8 cellular contexts compared by ENCODE assay signal in the genomic region with DNA sequence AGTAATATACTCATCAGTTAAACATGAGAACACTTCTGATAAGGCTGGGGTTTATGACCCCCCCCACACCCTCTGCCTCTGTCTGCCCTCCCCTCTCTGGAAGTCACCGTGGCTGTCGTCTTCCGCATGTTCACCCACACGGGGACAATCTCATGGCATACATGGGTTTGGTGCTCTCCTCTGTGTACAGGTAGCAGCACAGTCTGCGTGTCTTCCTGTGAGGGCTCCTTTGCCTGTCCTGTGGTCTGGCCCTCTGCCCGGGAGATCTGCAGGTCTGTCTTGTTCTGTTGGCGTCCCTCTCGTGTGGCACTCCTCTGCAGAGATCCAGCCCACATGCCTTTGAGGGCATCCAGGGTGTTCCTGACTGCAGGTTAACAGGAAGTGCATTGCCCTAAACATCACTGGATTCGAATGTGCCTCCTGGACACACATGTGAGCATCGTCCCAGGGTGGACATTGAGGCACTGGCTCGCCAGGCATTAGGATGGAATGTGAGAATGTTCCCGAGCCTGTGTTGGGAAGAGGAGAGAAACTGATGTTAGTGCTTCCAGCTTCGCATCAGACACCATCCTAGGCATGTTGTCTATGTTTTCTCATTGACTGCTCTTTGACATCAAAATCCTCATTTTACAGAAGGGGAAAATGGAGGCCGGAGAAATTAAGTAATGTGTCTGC. TPM values are rescaled to one million over a fixed set of nuclear protein-coding genes. Genes with fewer than 3 reads are reported as not detected.
DNase-seq lines count a peak whose midpoint lies in the region; ATAC-seq and TF ChIP-seq lines count a peak whose summit lies in the region.

No MANE protein-coding gene starts in this region.

- H3K4me3 Mint-ChIP-seq in Caco-2 (ENCODE audit: unreplicated experiment) (no peak overlapping the region), T-cell (peak overlapping the region; percentile 14 to 64 (median 35))
- no peak overlapping the region for H3K4me3 Mint-ChIP-seq in activated T-helper 2 cell treated with anti-CD3 and anti-CD28 coated beads, Interferon-gamma antibody, Interleukin-2, Interleukin-4, amounts not matched to agents 10 μg/mL and 5 μg/mL and 100 μg/mL, durations not matched to agents 14 hours and 24 hours and 36 hours (ENCODE audit: low read depth)

- ATAC-seq in T-cell (replicated peaks in 1 of 4) = peak; percentile 92 to 98 (median 92)

- H3K36me3 ChIP-seq in Caco-2 (ENCODE audit: control insufficient read depth, insufficient read depth, low read length) (no peaks in the 10 kb centered on the region), colonic mucosa (no peaks in the 10 kb centered on the region)

- H3K27me3 Mint-ChIP-seq in Caco-2 (ENCODE audit: insufficient read depth, unreplicated experiment) (no peaks in the 10 kb centered on the region), T-cell (no peaks in the 10 kb centered on the region)
- no peaks in the 10 kb centered on the region for H3K27me3 Mint-ChIP-seq in activated T-helper 2 cell treated with anti-CD3 and anti-CD28 coated beads, Interferon-gamma antibody, Interleukin-2, Interleukin-4, amounts not matched to agents 10 μg/mL and 5 μg/mL and 100 μg/mL, durations not matched to agents 14 hours and 24 hours and 36 hours (ENCODE audit: low read depth)

- no peak overlapping the region for H3K9ac ChIP-seq in colonic mucosa (ENCODE audit: low read depth in 2 of 2, low read length in 2 of 2)

- peak overlapping the region; percentile 18 for H3K27ac Mint-ChIP-seq in Caco-2 (ENCODE audit: unreplicated experiment)
- peak overlapping the region; percentile 76 to 82 for H3K27ac Mint-ChIP-seq in T-cell
- no peak overlapping the region for H3K27ac Mint-ChIP-seq in activated T-helper 2 cell treated with anti-CD3 and anti-CD28 coated beads, Interferon-gamma antibody, Interleukin-2, Interleukin-4, amounts not matched to agents 10 μg/mL and 5 μg/mL and 100 μg/mL, durations not matched to agents 14 hours and 24 hours and 36 hours

- peak overlapping the region; percentile 30 for H3K27ac ChIP-seq in colonic mucosa
- H3K27ac ChIP-seq in skin epidermis = peak overlapping the region in 14 of 21 experiments; percentile 2 to 71 (median 37)

- BruUV-seq in Caco-2 (replicated peaks; lab: Mats Ljungman, UMichigan) = no TSS peak

- TF ChIP-seq CTCF in Caco-2 (IDR thresholded peaks at IDR 0.05; ENCODE audit: insufficient read depth in 1 of 2, low read depth in 1 of 2, low read length in 1 of 2, severe bottlenecking in 1 of 2, unreplicated experiment in 1 of 2) (no peak), colonic mucosa (IDR thresholded peaks at IDR 0.05) (no peak)

- intact Hi-C loops in Caco-2 (cut with micrococcal nuclease; ENCODE audit: unreplicated experiment) = no loop called here
- intact Hi-C loops in colonic mucosa (cut with DNase I) = no loop called here
- intact Hi-C loops in activated T-helper 2 cell treated with anti-CD3 and anti-CD28 coated beads, Interferon-gamma antibody, Interleukin-2, Interleukin-4, amounts not matched to agents 10 μg/mL and 5 μg/mL and 100 μg/mL, durations not matched to agents 14 hours and 24 hours and 36 hours (cut with micrococcal nuclease) = no loop called here

- H3K9me3 ChIP-seq in Caco-2 (no peaks in the 10 kb centered on the region), colonic mucosa (no peaks in the 10 kb centered on the region)

- H3K4me1 Mint-ChIP-seq in Caco-2 (ENCODE audit: low read depth, unreplicated experiment) = peaks cover 6% of the 10 kb centered on the region
- peaks cover 43 to 46% (median 45%) of the 10 kb centered on the region in 3 donors for H3K4me1 Mint-ChIP-seq in T-cell
- H3K4me1 Mint-ChIP-seq in activated T-helper 2 cell treated with anti-CD3 and anti-CD28 coated beads, Interferon-gamma antibody, Interleukin-2, Interleukin-4, amounts not matched to agents 10 μg/mL and 5 μg/mL and 100 μg/mL, durations not matched to agents 14 hours and 24 hours and 36 hours (ENCODE audit: low read depth) = peaks cover 14% of the 10 kb centered on the region

- CTCF ChIA-PET in Caco-2 (lab: Charles Lee) (no interaction called here), T-cell (lab: Charles Lee) (no interaction called here)

- no peak for DNase-seq in Caco-2
- peak; percentile 22 to 76 (median 55) for DNase-seq in T-cell
- no peak for DNase-seq in colonic mucosa
- DNase-seq in NCI-H2171 treated with DMSO at 0.1 percent for 48 hours (lab: John Stamatoyannopoulos, UW) = no peak
- no peak for DNase-seq in C1 segment of cervical spinal cord (lab: John Stamatoyannopoulos, UW)
- DNase-seq in activated T-helper 2 cell treated with anti-CD3 and anti-CD28 coated beads, Interferon-gamma antibody, Interleukin-2, Interleukin-4, amounts not matched to agents 10 μg/mL and 5 μg/mL and 100 μg/mL, durations not matched to agents 14 hours and 24 hours and 36 hours (ENCODE audit: low spot score) = no peak
- no peak for DNase-seq in NCI-H1092 treated with DMSO at 0.1 percent for 48 hours (lab: John Stamatoyannopoulos, UW)

- POLR2A ChIA-PET in Caco-2 (lab: Charles Lee) = no interaction called here
- POLR2A ChIA-PET in T-cell (lab: Charles Lee) = no interaction called here

- H3K9me3 Mint-ChIP-seq in Caco-2 (ENCODE audit: unreplicated experiment) (no peaks in the 10 kb centered on the region), T-cell (no peaks in the 10 kb centered on the region)
- H3K9me3 Mint-ChIP-seq in activated T-helper 2 cell treated with anti-CD3 and anti-CD28 coated beads, Interferon-gamma antibody, Interleukin-2, Interleukin-4, amounts not matched to agents 10 μg/mL and 5 μg/mL and 100 μg/mL, durations not matched to agents 14 hours and 24 hours and 36 hours = no peaks in the 10 kb centered on the region

- H3K36me3 Mint-ChIP-seq in Caco-2 (ENCODE audit: insufficient read depth, unreplicated experiment) = peaks cover 25% of the 10 kb centered on the region
- peaks cover under 1% of the 10 kb centered on the region for H3K36me3 Mint-ChIP-seq in T-cell
- H3K36me3 Mint-ChIP-seq in activated T-helper 2 cell treated with anti-CD3 and anti-CD28 coated beads, Interferon-gamma antibody, Interleukin-2, Interleukin-4, amounts not matched to agents 10 μg/mL and 5 μg/mL and 100 μg/mL, durations not matched to agents 14 hours and 24 hours and 36 hours (ENCODE audit: low read depth) = no peaks in the 10 kb centered on the region

- no peaks in the 10 kb centered on the region; the same call in 1 of the 2 replicates for H3K4me1 ChIP-seq in Caco-2
- H3K4me1 ChIP-seq in colonic mucosa = no peaks in the 10 kb centered on the region

- H3K4me3 ChIP-seq in Caco-2 (ENCODE audit: low read depth, low read length) (no peak overlapping the region), colonic mucosa (no peak overlapping the region), skin epidermis (no peak overlapping the region)

- H3K27me3 ChIP-seq in Caco-2 (replicated peaks; ENCODE audit: control insufficient read depth, insufficient read depth, low read length) = no peaks in the 10 kb centered on the region
- H3K27me3 ChIP-seq in colonic mucosa = no peaks in the 10 kb centered on the region

RNA-seq across cellular contexts. Expression of a gene that starts 54.5 kb away (rescaled TPM):
- total RNA-seq in Caco-2 (2022) (37.9 and 54.9 TPM in 2 replicates), T-cell (10 to 100 TPM in 3 of 5 donors, 1 to 10 TPM in 2; 5.5 to 22.2 (median 15.8) TPM), colonic mucosa (1 to 10 TPM; 2.3 TPM)
- 0.96 and 1.8 TPM in 2 replicates for total RNA-seq in activated T-helper 2 cell treated with anti-CD3 and anti-CD28 coated beads, Interferon-gamma antibody, Interleukin-2, Interleukin-4, amounts not matched to agents 10 μg/mL and 5 μg/mL and 100 μg/mL, durations not matched to agents 14 hours and 24 hours and 36 hours

Comparison
In these comparisons a context has a peak if more than half of its experiments do, and no peak if none do; other contexts are left out.
1. DNase-seq: peak in T-cell (34 of 34); none in Caco-2 (0 of 2), colonic mucosa (single experiment), NCI-H2171 treated with DMSO at 0.1 percent for 48 hours (single experiment), C1 segment of cervical spinal cord (0 of 14), activated T-helper 2 cell treated with anti-CD3 and anti-CD28 coated beads, Interferon-gamma antibody, Interleukin-2, Interleukin-4, amounts not matched to agents 10 μg/mL and 5 μg/mL and 100 μg/mL, durations not matched to agents 14 hours and 24 hours and 36 hours (single experiment) and NCI-H1092 treated with DMSO at 0.1 percent for 48 hours (single experiment).
2. H3K4me3 Mint-ChIP-seq: peak in T-cell (3 of 3); none in Caco-2 (single experiment) and activated T-helper 2 cell treated with anti-CD3 and anti-CD28 coated beads, Interferon-gamma antibody, Interleukin-2, Interleukin-4, amounts not matched to agents 10 μg/mL and 5 μg/mL and 100 μg/mL, durations not matched to agents 14 hours and 24 hours and 36 hours (single experiment).